In the genomic region with DNA sequence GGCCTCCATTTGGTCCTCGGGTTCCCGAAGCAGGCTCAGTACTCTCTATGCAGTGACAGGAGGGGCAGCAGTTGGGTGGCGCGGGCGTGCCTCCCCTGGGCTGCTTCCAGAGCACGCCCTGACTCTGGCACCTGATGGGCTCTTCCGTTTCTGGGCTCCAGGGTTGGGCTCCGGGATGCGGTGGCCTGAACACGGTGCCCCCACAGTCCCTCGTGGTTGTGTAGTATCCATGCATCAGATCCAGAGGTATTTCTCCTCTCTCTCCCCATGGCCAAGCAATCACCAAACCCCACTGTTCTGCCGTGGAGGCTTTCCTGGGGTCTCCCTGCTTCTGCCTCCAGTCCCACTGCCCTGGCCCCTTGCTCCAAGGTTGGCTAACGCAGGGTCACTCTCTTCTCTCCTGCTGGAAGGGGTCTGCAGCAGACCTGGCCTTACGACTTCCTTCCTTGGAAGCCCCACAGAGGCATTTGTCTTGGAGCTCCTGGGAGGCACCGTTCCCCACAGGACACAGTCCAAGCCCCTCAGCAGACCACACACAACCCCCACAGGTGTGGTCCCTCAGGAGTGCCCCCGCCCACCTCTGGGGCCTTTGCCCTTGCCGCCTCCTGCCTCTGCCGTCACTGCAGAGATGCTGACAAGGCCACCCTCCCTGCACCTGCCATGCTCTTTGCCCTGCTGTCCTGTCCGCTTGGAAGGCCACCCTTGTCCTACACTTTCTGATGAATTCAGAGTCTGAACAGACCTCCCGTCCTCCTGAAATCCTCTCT, we compare ENCODE assay signal across 16 cellular contexts.
A peak's percentile ranks its signal among the peaks of the same experiment; 100 is the strongest.
DNase-seq lines count a peak whose midpoint lies in the region; ATAC-seq and TF ChIP-seq lines count a peak whose summit lies in the region.
"Had no signal": no experiment of that assay in that cellular context is flagged by ENCODE, and none has a peak within 500 bp of the region (broad histone marks: within the 10 kb centered on the region; RNA-seq: fewer than 3 reads in every experiment).

No MANE protein-coding gene starts in this region.

- DNase-seq in T-helper 17 cell = no peak
- peak; percentile 91 for DNase-seq in esophagus muscularis mucosa (ENCODE audit: extremely low spot score)
- DNase-seq in nephron progenitor cell = no peak
- peak; percentile 29 to 58 for DNase-seq in vagina (ENCODE audit: extremely low spot score in 2 of 2)
- DNase-seq in NCI-H82 treated with DMSO at 0.1 percent for 48 hours (lab: John Stamatoyannopoulos, UW; ENCODE audit: unreplicated experiment) = no peak
- DNase-seq in NCI-H82 (lab: John Stamatoyannopoulos, UW) = no peak
- no peak for DNase-seq in CD1c-positive myeloid dendritic cell (ENCODE audit: extremely low spot score)
- DNase-seq: ACHN; Calu3; CD8-positive, alpha-beta T cell; DMS79 treated with DMSO at 0.1 percent for 48 hours; GF-D8 had no signal

- H3K9me3 ChIP-seq in T-helper 17 cell (ENCODE audit: control insufficient read depth, low read length, poor library complexity, severe bottlenecking) (no peaks in the 10 kb centered on the region), esophagus muscularis mucosa (no peaks in the 10 kb centered on the region), vagina (no peaks in the 10 kb centered on the region)
- H3K9me3 ChIP-seq: HAP-1 had no signal

- H3K4me3 ChIP-seq in esophagus muscularis mucosa (no peak overlapping the region), vagina (no peak overlapping the region)
- H3K4me3 ChIP-seq: HAP-1 had no signal

- H3K27me3 ChIP-seq in esophagus muscularis mucosa = no peaks in the 10 kb centered on the region
- no peaks in the 10 kb centered on the region for H3K27me3 ChIP-seq in vagina

- H3K36me3 Mint-ChIP-seq in T-helper 17 cell (ENCODE audit: low read depth) (peaks cover 3% of the 10 kb centered on the region), nephron progenitor cell (ENCODE audit: low read depth) (peaks cover 9% of the 10 kb centered on the region)
- H3K36me3 Mint-ChIP-seq: CD14-positive monocyte; CD8-positive, alpha-beta T cell had no signal

- 91% methylated on average over 20 of the region's 20 CpGs for WGBS in esophagus muscularis mucosa

- intact Hi-C loops in esophagus muscularis mucosa (cut with DNase I) = no loop called here
- intact Hi-C loops in vagina (cut with DNase I) = no loop called here

- peaks cover 3% of the 10 kb centered on the region for H3K9me3 Mint-ChIP-seq in nephron progenitor cell
- H3K9me3 Mint-ChIP-seq: CD8-positive, alpha-beta T cell had no signal

- H3K4me1 Mint-ChIP-seq in T-helper 17 cell (peaks cover 7% of the 10 kb centered on the region), nephron progenitor cell (peaks cover 28% of the 10 kb centered on the region)
- H3K4me1 Mint-ChIP-seq: CD14-positive monocyte had no signal

- H3K27me3 Mint-ChIP-seq in T-helper 17 cell = peaks cover 41% of the 10 kb centered on the region
- H3K27me3 Mint-ChIP-seq in nephron progenitor cell (ENCODE audit: low read depth, poor library complexity) = peaks cover 9% of the 10 kb centered on the region

- no peaks in the 10 kb centered on the region for H3K36me3 ChIP-seq in esophagus muscularis mucosa
- H3K36me3 ChIP-seq in vagina = no peaks in the 10 kb centered on the region
- H3K36me3 ChIP-seq: HAP-1 had no signal

- TF ChIP-seq CTCF in esophagus muscularis mucosa (IDR thresholded peaks at IDR 0.05) (no peak), nephron progenitor cell (IDR thresholded peaks at IDR 0.05) (no peak), vagina (IDR thresholded peaks at IDR 0.05) (no peak)

- H3K27ac Mint-ChIP-seq in T-helper 17 cell = peak overlapping the region; percentile 90
- H3K27ac Mint-ChIP-seq in nephron progenitor cell = peak overlapping the region; percentile 57
- H3K27ac Mint-ChIP-seq: CD8-positive, alpha-beta T cell had no signal

- no peak overlapping the region for H3K27ac ChIP-seq in esophagus muscularis mucosa (replicated peaks in 1 of 4)
- H3K27ac ChIP-seq in vagina = no peak overlapping the region
- H3K27ac ChIP-seq: HL-60 had no signal

- TF ChIP-seq POLR2A in esophagus muscularis mucosa (IDR thresholded peaks at IDR 0.05; ENCODE audit: low read depth) (no peak), vagina (IDR thresholded peaks at IDR 0.05) (no peak)

- H3K4me1 ChIP-seq in esophagus muscularis mucosa (no peaks in the 10 kb centered on the region), vagina (no peaks in the 10 kb centered on the region)
- H3K4me1 ChIP-seq: HAP-1 had no signal

- no peak for TF ChIP-seq EP300 in esophagus muscularis mucosa (IDR thresholded peaks at IDR 0.05)

- ATAC-seq in T-helper 17 cell (no peak), GM19351 (IDR thresholded peaks at IDR 0.05; ENCODE audit: unreplicated experiment) (no peak)
- ATAC-seq: CD8-positive, alpha-beta T cell had no signal

- H3K4me3 Mint-ChIP-seq in T-helper 17 cell (no peak overlapping the region), nephron progenitor cell (no peak overlapping the region)
- H3K4me3 Mint-ChIP-seq: CD14-positive monocyte; CD8-positive, alpha-beta T cell had no signal

Comparison
In these comparisons a context has a peak if more than half of its experiments do, and no peak if none do; other contexts are left out.
1. DNase-seq: peak in esophagus muscularis mucosa (single experiment) and vagina (2 of 2); none in T-helper 17 cell (0 of 3), nephron progenitor cell (single experiment), NCI-H82 treated with DMSO at 0.1 percent for 48 hours (single experiment), NCI-H82 (single experiment) and CD1c-positive myeloid dendritic cell (single experiment).